ENCODE assay signal across 23 cellular contexts in the genomic region with DNA sequence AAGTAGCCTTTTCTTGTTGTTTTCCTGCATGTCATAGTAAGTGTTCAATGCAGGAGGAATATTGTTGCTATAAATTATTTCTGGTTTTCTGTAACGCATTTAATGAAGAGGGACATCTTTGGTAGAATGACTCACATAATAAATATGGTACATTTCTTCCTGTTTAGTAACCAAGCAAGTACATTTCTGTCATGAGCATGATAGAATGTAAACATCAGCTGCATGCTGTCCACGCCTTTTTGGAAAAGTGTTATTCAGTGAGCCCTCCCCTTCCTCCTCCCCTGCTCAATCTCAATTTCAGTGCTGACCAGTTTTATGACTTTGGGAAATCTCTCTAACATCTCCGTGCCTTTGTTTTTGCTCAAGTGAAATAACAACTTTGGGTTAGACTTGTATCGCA.
DNase-seq lines count a peak whose midpoint lies in the region; ATAC-seq, FAIRE-seq and TF ChIP-seq lines count a peak whose summit lies in the region.
"Had no signal": no experiment of that assay in that cellular context is flagged by ENCODE, and none has a peak within 500 bp of the region (broad histone marks: within the 10 kb centered on the region; RNA-seq: fewer than 3 reads in every experiment).

No MANE protein-coding gene starts in this region.

- H3K27me3 ChIP-seq in RWPE2 (ENCODE audit: insufficient read depth, poor library complexity, severe bottlenecking) = no peaks in the 10 kb centered on the region
- H3K27me3 ChIP-seq: BLaER1 treated with 17β-estradiol and CSF1 and Interleukin-3, amounts not matched to agents 10 nM and 100 nM; MG63; neutrophil; thyroid gland had no signal

- peak; percentile 58 for FAIRE-seq in urothelium cell line (lab: Jason Lieb, UNC)
- FAIRE-seq: HepG2 had no signal

- no peaks in the 10 kb centered on the region for H3K36me3 ChIP-seq in RWPE2 (ENCODE audit: low read depth)
- H3K36me3 ChIP-seq: BLaER1 treated with 17β-estradiol and CSF1 and Interleukin-3, amounts not matched to agents 10 nM and 100 nM; MG63; neutrophil; thyroid gland had no signal

- ATAC-seq in RWPE2 (ENCODE audit: low read depth) = peak; percentile 51; the same call in 1 of the 3 replicates
- ATAC-seq: activated T-helper 17 cell treated with anti-CD3 and anti-CD28 coated beads, Interleukin-2, amount 50 U/mL, for 72 hours; HepG2 had no signal

- DNase-seq in DMS53 (lab: John Stamatoyannopoulos, UW) (peak; percentile 19), DMS53 treated with DMSO at 0.1 percent for 48 hours (lab: John Stamatoyannopoulos, UW; ENCODE audit: unreplicated experiment) (no peak), RWPE2 (ENCODE audit: low spot score) (no peak), fibroblast of pulmonary artery (ENCODE audit: low read depth) (peak; percentile 21), urothelium cell line (ENCODE audit: low spot score) (no peak), NCI-H526 (lab: John Stamatoyannopoulos, UW) (no peak), NCI-H345 (lab: John Stamatoyannopoulos, UW) (no peak), NCI-H2081 treated with DMSO at 0.1 percent for 48 hours (lab: John Stamatoyannopoulos, UW) (no peak)
- DNase-seq: Caco-2; effector CD4-positive, alpha-beta T cell; erythroblast; kidney glomerular epithelial cell; MG63; NCI-H1436; NCI-H526 treated with DMSO at 0.1 percent for 48 hours; T-helper 9 cell; thyroid gland had no signal

- H3K9me3 ChIP-seq in RWPE2 (ENCODE audit: severe bottlenecking) = no peaks in the 10 kb centered on the region
- H3K9me3 ChIP-seq: MG63, neutrophil, thyroid gland had no signal

- TF ChIP-seq CTCF in RWPE2 (IDR thresholded peaks at IDR 0.05; ENCODE audit: poor library complexity, severe bottlenecking) (no peak), fibroblast of pulmonary artery (IDR thresholded peaks at IDR 0.05; ENCODE audit: low read length, missing control alignments) (no peak)

- no peaks in the 10 kb centered on the region for H3K4me1 ChIP-seq in RWPE2 (ENCODE audit: insufficient read depth, poor library complexity, severe bottlenecking)
- H3K4me1 ChIP-seq: BLaER1 treated with 17β-estradiol and CSF1 and Interleukin-3, amounts not matched to agents 10 nM and 100 nM; thyroid gland had no signal

- H3K27ac ChIP-seq in RWPE2 (ENCODE audit: poor library complexity, severe bottlenecking) = no peak overlapping the region
- H3K27ac ChIP-seq: 22Rv1; BLaER1 treated with 17β-estradiol and CSF1 and Interleukin-3, amounts not matched to agents 10 nM and 100 nM; neutrophil; thyroid gland had no signal

- H3K4me3 ChIP-seq in RWPE2 (ENCODE audit: severe bottlenecking) (no peak overlapping the region), fibroblast of pulmonary artery (replicated peaks; ENCODE audit: low read depth, low read length) (no peak overlapping the region)
- H3K4me3 ChIP-seq: BLaER1 treated with 17β-estradiol and CSF1 and Interleukin-3, amounts not matched to agents 10 nM and 100 nM; lung; MG63; thyroid gland had no signal

Comparison
In these comparisons a context has a peak if more than half of its experiments do, and no peak if none do; other contexts are left out.
1. DNase-seq: peak in DMS53 (single experiment) and fibroblast of pulmonary artery (single experiment); none in DMS53 treated with DMSO at 0.1 percent for 48 hours (single experiment), RWPE2 (single experiment), urothelium cell line (single experiment), NCI-H526 (0 of 2), NCI-H345 (single experiment) and NCI-H2081 treated with DMSO at 0.1 percent for 48 hours (single experiment).